ENCODE assay signal across 8 cellular contexts in the genomic region with DNA sequence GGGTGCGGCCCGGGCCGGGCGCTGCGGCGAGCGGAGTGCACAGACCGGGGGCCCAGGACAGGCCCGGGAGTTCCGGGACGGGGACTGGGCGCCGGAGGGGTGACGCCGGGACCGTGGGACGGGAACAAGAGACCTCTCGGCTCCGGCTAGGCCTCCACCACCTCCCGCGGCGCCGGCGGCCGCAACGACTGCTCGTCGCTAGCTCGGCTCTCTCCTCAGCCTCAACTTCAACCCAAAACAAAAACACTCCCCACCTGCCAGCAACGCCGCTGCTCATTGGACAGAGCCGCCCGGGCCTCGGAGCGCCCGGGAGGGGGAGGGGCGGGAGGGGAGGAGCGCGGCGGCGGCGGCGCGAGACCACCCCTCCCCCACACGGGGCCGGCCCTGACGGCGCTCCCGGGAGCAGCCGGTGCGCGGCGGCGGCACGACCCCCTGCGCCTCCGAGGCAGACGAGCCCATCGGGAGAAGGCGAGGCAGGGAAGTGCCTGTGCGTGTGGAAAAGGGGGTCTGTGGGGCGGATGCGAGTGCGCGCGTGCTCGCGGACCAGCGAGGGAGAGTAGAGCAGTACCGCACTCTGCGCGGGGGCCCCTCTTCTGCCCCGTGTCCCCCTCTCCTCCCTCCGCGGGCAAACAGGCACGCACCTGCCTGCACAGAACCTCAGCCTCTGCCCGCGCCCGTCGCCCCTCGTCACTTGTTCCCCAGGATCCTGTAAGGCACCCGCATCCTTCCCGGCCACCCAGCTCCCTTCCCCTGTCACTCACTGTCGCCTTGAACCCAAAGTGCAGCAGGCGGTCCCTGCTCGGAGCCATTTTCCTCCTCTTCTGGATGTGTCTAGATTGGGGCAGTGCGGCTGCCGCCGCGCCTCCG. TPM values are rescaled to one million over a fixed set of nuclear protein-coding genes. Genes with fewer than 3 reads are reported as not detected.
DNase-seq lines count a peak whose midpoint lies in the region; ATAC-seq, FAIRE-seq and TF ChIP-seq lines count a peak whose summit lies in the region.

A gene with protein sequence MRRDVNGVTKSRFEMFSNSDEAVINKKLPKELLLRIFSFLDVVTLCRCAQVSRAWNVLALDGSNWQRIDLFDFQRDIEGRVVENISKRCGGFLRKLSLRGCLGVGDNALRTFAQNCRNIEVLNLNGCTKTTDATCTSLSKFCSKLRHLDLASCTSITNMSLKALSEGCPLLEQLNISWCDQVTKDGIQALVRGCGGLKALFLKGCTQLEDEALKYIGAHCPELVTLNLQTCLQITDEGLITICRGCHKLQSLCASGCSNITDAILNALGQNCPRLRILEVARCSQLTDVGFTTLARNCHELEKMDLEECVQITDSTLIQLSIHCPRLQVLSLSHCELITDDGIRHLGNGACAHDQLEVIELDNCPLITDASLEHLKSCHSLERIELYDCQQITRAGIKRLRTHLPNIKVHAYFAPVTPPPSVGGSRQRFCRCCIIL (minus strand): TSS at position 215 of the 867 bp plus-strand sequence. CDS start 224 bp downstream, outside the sequence.

- TF ChIP-seq CTCF in AG09309 (IDR thresholded peaks at IDR 0.05; ENCODE audit: control insufficient read depth, insufficient read depth, low read depth, low read length, missing control alignments) (no peak), kidney (IDR thresholded peaks at IDR 0.05; ENCODE audit: borderline replicate concordance, extremely low read depth, insufficient read depth) (no peak)

- H3K36me3 ChIP-seq in kidney (ENCODE audit: control insufficient read depth in 1 of 2, insufficient read depth in 2 of 2, low read length in 2 of 2) = no peaks in the 10 kb centered on the region

- H3K27ac ChIP-seq in kidney (ENCODE audit: low read depth in 2 of 2, low read length in 2 of 2) = peak within 1 kb of the TSS; percentile 78 to 84

- intact Hi-C loops in kidney (cut with DNase I) = no loop called here

- FAIRE-seq in kidney (lab: Jason Lieb, UNC) = no peak

- H3K4me3 ChIP-seq in AG09309 (ENCODE audit: control insufficient read depth, low read depth, low read length) = peak within 1 kb of the TSS; percentile 68
- H3K4me3 ChIP-seq in kidney (ENCODE audit: low read length in 2 of 2) = peak within 1 kb of the TSS; percentile 80 to 89

- no peaks in the 10 kb centered on the region for H3K9me3 ChIP-seq in kidney (ENCODE audit: control insufficient read depth in 1 of 2, low read length in 2 of 2)

- peak; percentile 69 for ATAC-seq in GM19035 (IDR thresholded peaks at IDR 0.05; ENCODE audit: unreplicated experiment)
- ATAC-seq in HG03354 (IDR thresholded peaks at IDR 0.05; ENCODE audit: poor library complexity, severe bottlenecking, unreplicated experiment) = peak; percentile 68

- peaks cover 6 to 13% of the 10 kb centered on the region in 2 donors for H3K4me1 ChIP-seq in kidney (ENCODE audit: control insufficient read depth in 1 of 2, insufficient read depth in 1 of 2, low read depth in 1 of 2, low read length in 2 of 2)

- peak; percentile 45 for DNase-seq in AG09309 (ENCODE audit: low read depth)
- peak; percentile 36 for DNase-seq in NCI-H446 treated with DMSO at 0.1 percent for 48 hours (lab: John Stamatoyannopoulos, UW)
- peak; percentile 89 for DNase-seq in activated CD4-positive, alpha-beta T cell treated with anti-CD3 and anti-CD28 coated beads for 1 hour
- DNase-seq in cerebellum (ENCODE audit: low spot score) = peak; percentile 94
- DNase-seq in kidney = peak; percentile 97
- DNase-seq in stimulated activated CD4-positive, alpha-beta T cell treated with anti-CD3 and anti-CD28 coated beads, Interleukin-12 subunit alpha, Interleukin-12 subunit beta, amount 100 ng/mL, for 48 hours (ENCODE audit: low read depth in 2 of 3, low spot score in 1 of 3) = peak; percentile 87 to 92 (median 90)

- H3K9ac ChIP-seq in kidney (ENCODE audit: low read length in 2 of 2) = peak within 1 kb of the TSS; percentile 69 to 86

RNA-seq across cellular contexts. Expression of the gene that starts here (rescaled TPM):
- 23.5 TPM for total RNA-seq in cerebellum
- total RNA-seq in kidney = 16.1 TPM
- polyA plus RNA-seq in kidney (ENCODE audit: insufficient read depth, low read depth, low replicate concordance) = 3.2 TPM

Comparison
In these comparisons a context has a peak if more than half of its experiments do, and no peak if none do; other contexts are left out.
1. Peak in every context shown above with its lines: DNase-seq, ATAC-seq, H3K4me3 ChIP-seq and H3K27ac ChIP-seq.
2. DNase-seq: peak in every context shown above with its lines; median percentile 97 in kidney; 94 in cerebellum; 90 in stimulated activated CD4-positive, alpha-beta T cell treated with anti-CD3 and anti-CD28 coated beads, Interleukin-12 subunit alpha, Interleukin-12 subunit beta, amount 100 ng/mL, for 48 hours; 89 in activated CD4-positive, alpha-beta T cell treated with anti-CD3 and anti-CD28 coated beads for 1 hour; 45 in AG09309; 36 in NCI-H446 treated with DMSO at 0.1 percent for 48 hours.